9 cellular contexts compared by ENCODE assay signal in genomic region chr1:165403835-165404482, GRCh38. TPM values are rescaled to one million over a fixed set of nuclear protein-coding genes. Genes with fewer than 3 reads are reported as not detected.
DNase-seq lines count a peak whose midpoint lies in the region; ATAC-seq and TF ChIP-seq lines count a peak whose summit lies in the region.
"Had no signal": no experiment of that assay in that cellular context is flagged by ENCODE, and none has a peak within 500 bp of the region (broad histone marks: within the 10 kb centered on the region; RNA-seq: fewer than 3 reads in every experiment).

No MANE protein-coding gene starts in this region.

- ATAC-seq in GM21529 (IDR thresholded peaks at IDR 0.05; ENCODE audit: unreplicated experiment): peak; percentile 63

- peak; percentile 24 for TF ChIP-seq CTCF in WI38 (IDR thresholded peaks at IDR 0.05; ENCODE audit: low read depth, low read length)

- DNase-seq in NCI-H1092 treated with DMSO at 0.1 percent for 48 hours (lab: John Stamatoyannopoulos, UW): peak; percentile 41
- DNase-seq in NCI-H1092 (lab: John Stamatoyannopoulos, UW): no peak
- peak; percentile 10 for DNase-seq in M059J (ENCODE audit: low read depth)
- peak; percentile 24 for DNase-seq in glomerular visceral epithelial cell (ENCODE audit: extremely low spot score)
- peak; percentile 52 for DNase-seq in retina
- DNase-seq in OCI-M2 (lab: John Stamatoyannopoulos, UW; ENCODE audit: unreplicated experiment): no peak

- no peak overlapping the region for H3K4me3 ChIP-seq in WI38 (ENCODE audit: low read depth, low read length)
- H3K4me3 ChIP-seq: BLaER1 had no signal

RNA-seq across cellular contexts. Expression of gene RXRG, which starts 41.0 kb away (rescaled TPM):
- not detected in 2 replicates for total RNA-seq in M059J (2014; rRNA removed; shearing (Covaris generic))

RNA-seq across cellular contexts. Expression of gene LMX1A, which starts 47.4 kb away (rescaled TPM):
- total RNA-seq in M059J (2014; rRNA removed; shearing (Covaris generic)): not detected in 2 replicates

Comparison
In these comparisons a context has a peak if more than half of its experiments do, and no peak if none do; other contexts are left out.
1. DNase-seq: peak in NCI-H1092 treated with DMSO at 0.1 percent for 48 hours (single experiment), M059J (single experiment), glomerular visceral epithelial cell (single experiment) and retina (single experiment); none in NCI-H1092 (single experiment) and OCI-M2 (single experiment).